8 cellular contexts compared by ENCODE assay signal in genomic region chr3:195907730-195908438, GRCh38.
DNase-seq lines count a peak whose midpoint lies in the region; ATAC-seq and TF ChIP-seq lines count a peak whose summit lies in the region.

No MANE protein-coding gene starts in this region.

- H3K9me3 Mint-ChIP-seq in memory B cell: no peaks in the 10 kb centered on the region
- H3K9me3 Mint-ChIP-seq in stimulated activated effector memory CD8-positive, alpha-beta T cell treated with anti-CD3 and anti-CD28 coated beads, Interleukin-12 subunit alpha, Interleukin-12 subunit beta, amount 100 ng/mL, for 72 hours: no peaks in the 10 kb centered on the region

- peak overlapping the region; percentile 56 for H3K4me3 ChIP-seq in choroid plexus epithelial cell (ENCODE audit: low read depth, low read length)

- H3K4me1 Mint-ChIP-seq in memory B cell: peaks cover 39% of the 10 kb centered on the region
- H3K4me1 Mint-ChIP-seq in stimulated activated effector memory CD8-positive, alpha-beta T cell treated with anti-CD3 and anti-CD28 coated beads, Interleukin-12 subunit alpha, Interleukin-12 subunit beta, amount 100 ng/mL, for 72 hours: peaks cover 51% of the 10 kb centered on the region

- no peak for TF ChIP-seq CTCF in choroid plexus epithelial cell (conservative IDR thresholded peaks at IDR 0.05; ENCODE audit: low read depth, low read length)

- peak; percentile 26 for ATAC-seq in GM21717 (IDR thresholded peaks at IDR 0.05; ENCODE audit: unreplicated experiment)
- ATAC-seq in memory B cell (ENCODE audit: low read depth): peak; percentile 20
- peak; percentile 50 for ATAC-seq in stimulated activated effector memory CD8-positive, alpha-beta T cell treated with anti-CD3 and anti-CD28 coated beads, Interleukin-12 subunit alpha, Interleukin-12 subunit beta, amount 100 ng/mL, for 72 hours
- no peak for ATAC-seq in GM19397 (IDR thresholded peaks at IDR 0.05; ENCODE audit: unreplicated experiment)

- peak overlapping the region; percentile 97 for H3K4me3 Mint-ChIP-seq in memory B cell
- peak overlapping the region; percentile 97 for H3K4me3 Mint-ChIP-seq in stimulated activated effector memory CD8-positive, alpha-beta T cell treated with anti-CD3 and anti-CD28 coated beads, Interleukin-12 subunit alpha, Interleukin-12 subunit beta, amount 100 ng/mL, for 72 hours

- peaks cover 2% of the 10 kb centered on the region for H3K36me3 Mint-ChIP-seq in memory B cell
- peaks cover 36% of the 10 kb centered on the region for H3K36me3 Mint-ChIP-seq in stimulated activated effector memory CD8-positive, alpha-beta T cell treated with anti-CD3 and anti-CD28 coated beads, Interleukin-12 subunit alpha, Interleukin-12 subunit beta, amount 100 ng/mL, for 72 hours

- no peaks in the 10 kb centered on the region for H3K27me3 Mint-ChIP-seq in memory B cell

- peak overlapping the region; percentile 100 for H3K27ac Mint-ChIP-seq in memory B cell
- peak overlapping the region; percentile 95 for H3K27ac Mint-ChIP-seq in stimulated activated effector memory CD8-positive, alpha-beta T cell treated with anti-CD3 and anti-CD28 coated beads, Interleukin-12 subunit alpha, Interleukin-12 subunit beta, amount 100 ng/mL, for 72 hours

- DNase-seq in DMS 273 (lab: John Stamatoyannopoulos, UW; ENCODE audit: unreplicated experiment) (peak; percentile 88), NCI-H1105 treated with DMSO at 0.1 percent for 48 hours (lab: John Stamatoyannopoulos, UW) (peak; percentile 63), choroid plexus epithelial cell (ENCODE audit: low read depth) (no peak), memory B cell (ENCODE audit: low spot score in 2 of 2) (peak; percentile 49 to 71)
- peak in 3 of 4 experiments; percentile 18 to 46 (median 36) for DNase-seq in activated CD4-positive, CD25-positive, alpha-beta regulatory T cell (lab: John Stamatoyannopoulos, UW)
- peak; percentile 29 to 81 for DNase-seq in stimulated activated effector memory CD8-positive, alpha-beta T cell treated with anti-CD3 and anti-CD28 coated beads, Interleukin-12 subunit alpha, Interleukin-12 subunit beta, amount 100 ng/mL, for 72 hours (ENCODE audit: low spot score in 2 of 2)
